25 cellular contexts compared by ENCODE assay signal in the genomic region with DNA sequence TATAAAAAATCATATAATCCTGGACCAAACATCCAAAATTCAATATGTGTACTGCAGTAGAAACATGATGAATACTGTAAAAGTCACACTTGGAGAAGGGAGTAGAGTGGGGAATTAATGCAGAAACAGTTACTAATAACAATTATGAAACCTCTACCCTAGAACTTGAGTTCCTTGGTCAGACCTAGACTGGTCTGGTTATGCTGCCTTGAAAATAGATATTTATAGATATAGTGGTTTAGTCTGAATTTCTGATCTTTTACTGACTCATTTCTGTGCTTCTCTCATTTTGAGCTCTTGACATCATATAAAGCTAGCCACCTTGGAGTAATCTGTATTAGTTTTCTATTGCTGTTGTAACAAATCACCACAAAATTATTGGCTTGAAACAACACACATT.
DNase-seq lines count a peak whose midpoint lies in the region; ATAC-seq, FAIRE-seq and TF ChIP-seq lines count a peak whose summit lies in the region.
"Had no signal": no experiment of that assay in that cellular context is flagged by ENCODE, and none has a peak within 500 bp of the region (broad histone marks: within the 10 kb centered on the region; RNA-seq: fewer than 3 reads in every experiment).

No MANE protein-coding gene starts in this region.

- H3K79me2 ChIP-seq in neural progenitor cell (ENCODE audit: low read depth) (no peaks in the 10 kb centered on the region), H9 (ENCODE audit: insufficient read depth, low read length) (no peaks in the 10 kb centered on the region)

- no peaks in the 10 kb centered on the region for H3K27me3 ChIP-seq in neural progenitor cell
- no peaks in the 10 kb centered on the region for H3K27me3 ChIP-seq in H9 (ENCODE audit: insufficient read depth, low read length)
- H3K27me3 ChIP-seq: BLaER1 had no signal

- no peaks in the 10 kb centered on the region for H3K27me3 Mint-ChIP-seq in neural progenitor cell (ENCODE audit: insufficient read depth, low read depth)
- no peaks in the 10 kb centered on the region for H3K27me3 Mint-ChIP-seq in H9 (ENCODE audit: low read depth)
- H3K27me3 Mint-ChIP-seq: B cell; CD4-positive, alpha-beta memory T cell; CD4-positive, CD25-positive, alpha-beta regulatory T cell; CD8-positive, alpha-beta memory T cell had no signal

- H3K23ac ChIP-seq in H9 (ENCODE audit: insufficient read length, low read depth, low read length): no peak overlapping the region

- H3K18ac ChIP-seq in H9 (ENCODE audit: insufficient read length, low read depth, low read length): no peak overlapping the region

- H3K4me3 ChIP-seq in neural progenitor cell: no peak overlapping the region
- H3K4me3 ChIP-seq: A549, BLaER1, GM12878 had no signal

- H3K4me1 ChIP-seq in neural progenitor cell (peaks cover 15% of the 10 kb centered on the region), H9 (ENCODE audit: insufficient read depth, low read length) (peaks cover 10% of the 10 kb centered on the region)
- H3K4me1 ChIP-seq: A549, BLaER1 had no signal

- H3K4me2 ChIP-seq in neural progenitor cell (no peak overlapping the region), H9 (ENCODE audit: insufficient read depth, insufficient read length, low read length) (no peak overlapping the region)
- H3K4me2 ChIP-seq: A549, BLaER1 had no signal

- H3K79me1 ChIP-seq in H9 (ENCODE audit: insufficient read depth, low read depth, low read length, poor library complexity, severe bottlenecking): no peaks in the 10 kb centered on the region

- H2BK120ac ChIP-seq in H9 (ENCODE audit: low read depth, low read length, poor library complexity, severe bottlenecking): no peak overlapping the region

- no peak overlapping the region for H3T11ph ChIP-seq in H9 (ENCODE audit: low read length)

- H3K9me3 ChIP-seq in neural progenitor cell (ENCODE audit: low read depth): no peaks in the 10 kb centered on the region
- H3K9me3 ChIP-seq in H9 (ENCODE audit: control insufficient read depth, low read depth, low read length): no peaks in the 10 kb centered on the region
- H3K9me3 ChIP-seq: A549, BLaER1 had no signal

- TF ChIP-seq CTCF in neural progenitor cell (IDR thresholded peaks at IDR 0.05) (no peak), H9 (conservative IDR thresholded peaks at IDR 0.05) (no peak)

- no peak overlapping the region for H3K27ac Mint-ChIP-seq in neural progenitor cell
- H3K27ac Mint-ChIP-seq in H9: no peak overlapping the region
- H3K27ac Mint-ChIP-seq: B cell; CD14-positive monocyte; CD4-positive, alpha-beta memory T cell; CD4-positive, CD25-positive, alpha-beta regulatory T cell; CD8-positive, alpha-beta memory T cell had no signal

- no peaks in the 10 kb centered on the region for H3K23me2 ChIP-seq in H9 (ENCODE audit: insufficient read length, low read depth, low read length, poor library complexity, severe bottlenecking)

- no peak overlapping the region for H3K14ac ChIP-seq in H9 (ENCODE audit: insufficient read depth, low read length)

- no peak for DNase-seq in H54 (ENCODE audit: insufficient read length, low spot score)
- no peak for DNase-seq in neural progenitor cell (ENCODE audit: low spot score)
- no peak for DNase-seq in H9
- DNase-seq in 8988T: no peak
- DNase-seq: AML-193; C1 segment of cervical spinal cord; CD4-positive, alpha-beta memory T cell; CD4-positive, CD25-positive, alpha-beta regulatory T cell; CD8-positive, alpha-beta memory T cell; COR-L47; DMS 273 treated with DMSO at 0.1 percent for 48 hours; DMS153; DMS53; DMS79; DND-41; EL; GDM1 had no signal

- H4K8ac ChIP-seq in H9 (replicated peaks; ENCODE audit: insufficient read length, low read depth, low read length): no peak overlapping the region

- no peak for TF ChIP-seq POLR2A in H54 (IDR thresholded peaks at IDR 0.05; ENCODE audit: low read depth, low read length)

- peak; percentile 36 for FAIRE-seq in H54 (lab: Jason Lieb, UNC)
- FAIRE-seq: A549, GM12878, GM12892, GM18507 had no signal

- H4K5ac ChIP-seq in H9 (ENCODE audit: insufficient read length, low read depth, low read length): no peak overlapping the region

- no peak overlapping the region for H2BK5ac ChIP-seq in H9 (ENCODE audit: insufficient read length, low read length)

- peak; percentile 61 for ATAC-seq in HG02610 (IDR thresholded peaks at IDR 0.05; ENCODE audit: unreplicated experiment)
- ATAC-seq: A549, GM12878 had no signal

- no peak overlapping the region for H4K91ac ChIP-seq in H9 (ENCODE audit: insufficient read length, low read depth, low read length)

- no peak overlapping the region for H2BK20ac ChIP-seq in H9 (ENCODE audit: low read depth, low read length, poor library complexity, severe bottlenecking)

- peaks cover 6% of the 10 kb centered on the region for H3F3A ChIP-seq in neural progenitor cell (ENCODE audit: low read depth)

- peaks cover 33% of the 10 kb centered on the region for H3K4me1 Mint-ChIP-seq in neural progenitor cell
- peaks cover 53 to 54% of the 10 kb centered on the region in 2 experiments for H3K4me1 Mint-ChIP-seq in H9
- H3K4me1 Mint-ChIP-seq: B cell; CD14-positive monocyte; CD4-positive, alpha-beta memory T cell; CD4-positive, CD25-positive, alpha-beta regulatory T cell; CD8-positive, alpha-beta memory T cell had no signal

- H4K20me1 ChIP-seq in neural progenitor cell (ENCODE audit: low read depth) (no peaks in the 10 kb centered on the region), H9 (ENCODE audit: control insufficient read depth, insufficient read depth, insufficient read length) (no peaks in the 10 kb centered on the region)
- H4K20me1 ChIP-seq: BLaER1 had no signal

- H3K4me3 Mint-ChIP-seq in neural progenitor cell: no peak overlapping the region
- H3K4me3 Mint-ChIP-seq in H9: no peak overlapping the region
- H3K4me3 Mint-ChIP-seq: B cell; CD14-positive monocyte; CD4-positive, alpha-beta memory T cell; CD4-positive, CD25-positive, alpha-beta regulatory T cell; CD8-positive, alpha-beta memory T cell had no signal

- H3K56ac ChIP-seq in H9 (ENCODE audit: insufficient read length, low read depth, low read length): no peak overlapping the region

- H3K9me3 Mint-ChIP-seq in neural progenitor cell (no peaks in the 10 kb centered on the region), H9 (no peaks in the 10 kb centered on the region)

- H2BK12ac ChIP-seq in H9 (ENCODE audit: insufficient read length, low read depth, low read length): no peak overlapping the region

- no peak overlapping the region for H3K4ac ChIP-seq in H9 (ENCODE audit: low read depth, low read length)

- no peak overlapping the region for H3K9ac ChIP-seq in neural progenitor cell
- H3K9ac ChIP-seq in H9 (ENCODE audit: extremely low read depth, insufficient read length, low read length): no peak overlapping the region
- H3K9ac ChIP-seq: BLaER1 had no signal

- H3K27ac ChIP-seq in neural progenitor cell (no peak overlapping the region), H9 (ENCODE audit: insufficient read length, low read depth, low read length) (no peak overlapping the region)
- H3K27ac ChIP-seq: A549, BLaER1 had no signal

- H2AFZ ChIP-seq in neural progenitor cell (replicated peaks) (peak overlapping the region; percentile 14), H9 (ENCODE audit: low read length) (no peak overlapping the region)

- H3K36me3 Mint-ChIP-seq in neural progenitor cell (no peaks in the 10 kb centered on the region), H9 (ENCODE audit: insufficient read depth in 1 of 3, low read depth in 3 of 3) (no peaks in the 10 kb centered on the region)
- H3K36me3 Mint-ChIP-seq: CD14-positive monocyte; CD4-positive, alpha-beta memory T cell; CD4-positive, CD25-positive, alpha-beta regulatory T cell; CD8-positive, alpha-beta memory T cell had no signal

- H2AK5ac ChIP-seq in H9 (ENCODE audit: insufficient read length, low read length): no peak overlapping the region

- no peaks in the 10 kb centered on the region for H3K36me3 ChIP-seq in neural progenitor cell
- H3K36me3 ChIP-seq: BLaER1 had no signal

- H2BK15ac ChIP-seq in H9 (ENCODE audit: low read depth, low read length): no peak overlapping the region
